9 cellular contexts compared by ENCODE assay signal in the genomic region with DNA sequence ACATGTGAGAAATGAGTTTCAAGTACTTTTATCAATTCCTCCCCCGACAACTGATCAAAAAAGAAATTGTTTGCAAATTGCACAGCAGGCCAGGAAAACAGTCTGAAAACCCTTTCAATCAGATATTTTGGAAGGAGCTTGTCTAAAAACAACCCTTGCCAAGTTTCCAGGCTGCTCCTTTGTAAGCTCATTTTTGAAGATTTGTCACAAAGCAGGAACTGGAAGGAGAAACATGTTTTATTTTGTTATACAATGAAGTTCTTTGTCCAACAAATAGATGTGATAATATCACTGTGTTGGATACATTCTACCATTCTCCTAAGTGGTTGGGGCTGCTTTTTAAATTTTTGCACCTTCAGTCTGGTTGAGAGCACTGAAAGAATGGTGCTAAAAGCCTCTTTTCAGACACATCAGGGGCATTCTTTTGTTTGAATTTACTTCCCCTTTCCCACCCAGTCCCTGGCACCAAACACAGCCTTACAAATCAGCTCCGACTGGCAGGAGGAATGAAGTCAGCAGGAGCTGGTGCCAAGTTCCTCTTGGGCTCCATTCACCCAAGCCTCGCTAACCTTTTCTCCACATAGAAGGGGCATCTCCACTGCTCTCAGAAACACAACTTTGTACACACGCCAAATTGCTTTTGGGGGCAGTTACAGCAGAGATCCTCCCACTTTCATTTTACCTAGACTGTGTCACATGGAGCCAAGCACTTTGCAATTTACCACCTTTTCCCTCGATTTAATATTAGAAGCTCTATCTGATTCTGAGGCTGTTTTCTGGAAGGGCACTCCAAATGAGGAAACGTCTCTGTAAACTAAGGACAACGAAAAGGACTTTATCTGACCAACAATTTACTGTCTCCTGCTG.
DNase-seq lines count a peak whose midpoint lies in the region; ATAC-seq and TF ChIP-seq lines count a peak whose summit lies in the region.
"Had no signal": no experiment of that assay in that cellular context is flagged by ENCODE, and none has a peak within 500 bp of the region (broad histone marks: within the 10 kb centered on the region; RNA-seq: fewer than 3 reads in every experiment).

No MANE protein-coding gene starts in this region.

- H3K4me3 ChIP-seq in fibroblast of lung (replicated peaks in 1 of 4; ENCODE audit: control extremely low read depth in 1 of 4, insufficient read depth in 1 of 4, low read depth in 3 of 4, low read length in 4 of 4): peak overlapping the region in 2 of 4 experiments; percentile 11
- no peak overlapping the region for H3K4me3 ChIP-seq in effector memory CD4-positive, alpha-beta T cell (ENCODE audit: insufficient read depth, low read depth, low read length, poor library complexity, severe bottlenecking)
- H3K4me3 ChIP-seq: SJCRH30 had no signal

- H3K9me3 ChIP-seq in fibroblast of lung (ENCODE audit: control insufficient read depth, insufficient read depth, low read depth, low read length): no peaks in the 10 kb centered on the region
- H3K9me3 ChIP-seq in effector memory CD4-positive, alpha-beta T cell (ENCODE audit: control insufficient read depth, low read length): no peaks in the 10 kb centered on the region
- H3K9me3 ChIP-seq: SJCRH30 had no signal

- H3K4me2 ChIP-seq in fibroblast of lung (ENCODE audit: extremely low read depth, insufficient read depth, low read length): peak overlapping the region; percentile 23

- no peak overlapping the region for H3K27ac Mint-ChIP-seq in Calu3 (ENCODE audit: unreplicated experiment)

- H3K4me1 ChIP-seq in fibroblast of lung (ENCODE audit: control insufficient read depth, extremely low read depth, insufficient read depth, low read length): no peaks in the 10 kb centered on the region
- H3K4me1 ChIP-seq in effector memory CD4-positive, alpha-beta T cell (ENCODE audit: control insufficient read depth, insufficient read depth, low read length, poor library complexity, severe bottlenecking): no peaks in the 10 kb centered on the region
- H3K4me1 ChIP-seq: SJCRH30 had no signal

- no peak overlapping the region for H2AFZ ChIP-seq in fibroblast of lung (ENCODE audit: low read length)

- H3K27ac ChIP-seq in fibroblast of lung (ENCODE audit: insufficient read depth, low read length): no peak overlapping the region
- no peak overlapping the region for H3K27ac ChIP-seq in effector memory CD4-positive, alpha-beta T cell (ENCODE audit: insufficient read depth, low read length, poor library complexity, severe bottlenecking)
- H3K27ac ChIP-seq: SJCRH30 had no signal

- no peak overlapping the region for H3K9ac ChIP-seq in fibroblast of lung (ENCODE audit: insufficient read depth, low read length)

- BruUV-seq in Calu3 (replicated peaks; lab: Mats Ljungman, UMichigan): no TSS peak

- intact Hi-C loops in Calu3 (cut with micrococcal nuclease; ENCODE audit: unreplicated experiment): no loop called here

- H3K79me2 ChIP-seq in fibroblast of lung (ENCODE audit: control insufficient read depth, insufficient read depth, low read length): no peaks in the 10 kb centered on the region

- ATAC-seq in GM18498 (IDR thresholded peaks at IDR 0.05; ENCODE audit: unreplicated experiment) (no peak), HG03135 (IDR thresholded peaks at IDR 0.05; ENCODE audit: unreplicated experiment) (no peak), GM21360 (IDR thresholded peaks at IDR 0.05; ENCODE audit: unreplicated experiment) (no peak)

- no peaks in the 10 kb centered on the region for H3K36me3 Mint-ChIP-seq in Calu3 (ENCODE audit: insufficient read depth, unreplicated experiment)

- no peaks in the 10 kb centered on the region for H3K27me3 ChIP-seq in fibroblast of lung (ENCODE audit: control insufficient read depth, insufficient read depth, low read length)
- H3K27me3 ChIP-seq in effector memory CD4-positive, alpha-beta T cell (replicated peaks; ENCODE audit: control insufficient read depth, insufficient read depth, low read length, poor library complexity, severe bottlenecking): no peaks in the 10 kb centered on the region

- no peaks in the 10 kb centered on the region for H3K36me3 ChIP-seq in fibroblast of lung (ENCODE audit: control insufficient read depth, insufficient read depth, low read length)
- H3K36me3 ChIP-seq in effector memory CD4-positive, alpha-beta T cell (ENCODE audit: control insufficient read depth, insufficient read depth, low read length): no peaks in the 10 kb centered on the region
- H3K36me3 ChIP-seq: SJCRH30 had no signal

- no peaks in the 10 kb centered on the region for H3K9me3 Mint-ChIP-seq in Calu3 (ENCODE audit: low read depth, unreplicated experiment)

- no peak overlapping the region for H3K4me3 Mint-ChIP-seq in Calu3 (ENCODE audit: low read depth, unreplicated experiment)

- CTCF ChIA-PET in Calu3 (lab: Charles Lee): no interaction called here

- H4K20me1 ChIP-seq in fibroblast of lung (ENCODE audit: control insufficient read depth, extremely low read depth, insufficient read depth, low read length): no peaks in the 10 kb centered on the region

- DNase-seq in Calu3 (peak; percentile 3), NOMO-1 treated with dmso at 0.1 percent for 144 hours (lab: John Stamatoyannopoulos, UW; ENCODE audit: unreplicated experiment) (peak; percentile 30), fibroblast of lung (ENCODE audit: low read depth in 2 of 2) (peak; percentile 32 to 37), occipital lobe (lab: John Stamatoyannopoulos, UW) (peak; percentile 7)
- DNase-seq in effector memory CD4-positive, alpha-beta T cell: no peak
- DNase-seq: SJCRH30 had no signal

- no peak for TF ChIP-seq CTCF in Calu3 (IDR thresholded peaks at IDR 0.05; ENCODE audit: unreplicated experiment)
- no peak for TF ChIP-seq CTCF in fibroblast of lung (conservative IDR thresholded peaks at IDR 0.05 in 1 of 2, IDR thresholded peaks at IDR 0.05 in 1 of 2; ENCODE audit: low read depth in 1 of 2, low read length in 2 of 2)

- H3K27me3 Mint-ChIP-seq in Calu3 (ENCODE audit: unreplicated experiment): no peaks in the 10 kb centered on the region

- no peaks in the 10 kb centered on the region for H3K4me1 Mint-ChIP-seq in Calu3 (ENCODE audit: low read depth, unreplicated experiment)

Comparison
In these comparisons a context has a peak if more than half of its experiments do, and no peak if none do; other contexts are left out.
1. DNase-seq: peak in Calu3 (single experiment), NOMO-1 treated with dmso at 0.1 percent for 144 hours (single experiment), fibroblast of lung (2 of 2) and occipital lobe (single experiment); none in effector memory CD4-positive, alpha-beta T cell (0 of 3).